10 cellular contexts compared by ENCODE assay signal in the genomic region with DNA sequence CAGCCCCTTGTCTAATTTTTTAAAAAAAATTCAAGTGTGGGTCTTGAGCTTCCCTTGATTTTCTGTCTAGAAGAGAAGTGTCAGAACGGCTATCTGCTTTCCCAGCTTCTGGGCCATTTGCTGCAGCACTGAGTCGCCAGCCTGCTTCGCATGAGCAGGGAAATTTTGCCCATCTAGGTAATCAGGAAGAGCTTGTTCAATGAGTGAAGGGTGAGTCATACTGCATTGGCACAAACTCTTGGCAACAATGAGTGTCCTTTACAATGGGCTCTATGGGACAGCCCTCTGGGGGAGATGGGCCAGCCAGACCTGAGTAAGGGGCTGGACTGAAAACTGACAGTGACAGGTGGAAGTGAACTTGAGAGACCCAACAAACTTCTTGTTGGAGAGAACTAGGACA. TPM values are rescaled to one million over a fixed set of nuclear protein-coding genes. Genes with fewer than 3 reads are reported as not detected.
DNase-seq lines count a peak whose midpoint lies in the region; FAIRE-seq and TF ChIP-seq lines count a peak whose summit lies in the region.
"Had no signal": no experiment of that assay in that cellular context is flagged by ENCODE, and none has a peak within 500 bp of the region (broad histone marks: within the 10 kb centered on the region; RNA-seq: fewer than 3 reads in every experiment).

No MANE protein-coding gene starts in this region.

- in situ Hi-C loops in SK-MEL-5 (cut with HindIII; ENCODE audit: low pct_unique_long_range_greater_than_20kb, low sequenced_read_pairs): no loop called here

- H3K27ac ChIP-seq in caudate nucleus (ENCODE audit: low read depth, low read length): peak overlapping the region; percentile 89
- H3K27ac ChIP-seq: heart right ventricle, tibial artery had no signal

- no peak overlapping the region for H3K27ac Mint-ChIP-seq in neural crest cell (ENCODE audit: unreplicated experiment)
- H3K27ac Mint-ChIP-seq: WTC11 had no signal

- no peak for TF ChIP-seq POLR2A in GM12891 (IDR thresholded peaks at IDR 0.05; ENCODE audit: low read depth, low read length)

- DNase-seq in HS-5 (ENCODE audit: low read depth) (peak; percentile 34), SK-MEL-5 (ENCODE audit: low read depth, low spot score) (peak; percentile 50), caudate nucleus (lab: John Stamatoyannopoulos, UW) (no peak), neural crest cell (ENCODE audit: low read depth, low spot score) (no peak), NCI-H1092 (lab: John Stamatoyannopoulos, UW) (no peak), GM12891 (ENCODE audit: insufficient read length, low spot score) (no peak), NCI-H1436 treated with DMSO at 0.1 percent for 48 hours (lab: John Stamatoyannopoulos, UW) (no peak)
- DNase-seq: heart right ventricle, tibial artery had no signal

- peak overlapping the region; percentile 87 for H3K4me3 Mint-ChIP-seq in neural crest cell
- H3K4me3 Mint-ChIP-seq: WTC11 had no signal

- H3K4me1 Mint-ChIP-seq in neural crest cell: peaks cover 38% of the 10 kb centered on the region

- H3K36me3 Mint-ChIP-seq in neural crest cell (ENCODE audit: low read depth): peaks cover 3% of the 10 kb centered on the region
- H3K36me3 Mint-ChIP-seq: WTC11 had no signal

- no peak for TF ChIP-seq CTCF in neural crest cell (conservative IDR thresholded peaks at IDR 0.05)

- H3K9me3 Mint-ChIP-seq in neural crest cell: no peaks in the 10 kb centered on the region
- H3K9me3 Mint-ChIP-seq: WTC11 had no signal

- no peaks in the 10 kb centered on the region for H3K27me3 Mint-ChIP-seq in neural crest cell (ENCODE audit: low read depth)

- no peak for FAIRE-seq in GM12891 (lab: Jason Lieb, UNC)

TF ChIP-seq in GM12891, 5 proteins besides CTCF, POLR2A, EP300 and RAD21:
- TF ChIP-seq POLR2AphosphoS5 (IDR thresholded peaks at IDR 0.05; ENCODE audit: low read depth, low read length) (no peak), TAF1 (IDR thresholded peaks at IDR 0.05; ENCODE audit: low read depth, low read length) (no peak), PAX5 (IDR thresholded peaks at IDR 0.05; ENCODE audit: insufficient read depth, low read length, severe bottlenecking) (no peak), SPI1 (IDR thresholded peaks at IDR 0.05; ENCODE audit: low read depth, low read length) (no peak), POU2F2 (IDR thresholded peaks at IDR 0.05; ENCODE audit: low read depth, low read length) (no peak)

RNA-seq across cellular contexts. Expression of gene RNF144A, which starts 2.4 kb away (rescaled TPM):
- 83.1 and 85.8 TPM in 2 replicates for total RNA-seq in SK-MEL-5 (2014; rRNA removed; shearing (Covaris generic))
- 97.0 and 97.6 TPM in 2 replicates for polyA plus RNA-seq in SK-MEL-5 (2015; cell fraction: cytosol; rRNA removed)
- 63.4 and 78.2 TPM in 2 replicates for polyA plus RNA-seq in SK-MEL-5 (2015; cell fraction: nucleus; rRNA removed)
- total RNA-seq in neural crest cell: 49.6 and 49.9 TPM in 2 replicates
- polyA plus RNA-seq in GM12891 (2012; ENCODE audit: low read depth, missing spikeins): 4.7 TPM

RNA-seq across cellular contexts. Expression of gene RSAD2, which starts 37.3 kb away (rescaled TPM):
- total RNA-seq in SK-MEL-5 (2014; rRNA removed; shearing (Covaris generic)): 0.48 TPM in 1 of 2 replicates, not detected in the other
- 0.04 TPM in 1 of 2 replicates, not detected in the other for polyA plus RNA-seq in SK-MEL-5 (2015; cell fraction: cytosol; rRNA removed)
- polyA plus RNA-seq in SK-MEL-5 (2015; cell fraction: nucleus; rRNA removed): 0.16 TPM in 1 of 2 replicates, not detected in the other
- 1.0 and 1.1 TPM in 2 replicates for total RNA-seq in neural crest cell
- 1.8 TPM for polyA plus RNA-seq in GM12891 (2012; ENCODE audit: low read depth, missing spikeins)
- total RNA-seq: WTC11 had no signal

RNA-seq across cellular contexts. Expression of gene CMPK2, which starts 49.1 kb away (rescaled TPM):
- 2.6 and 3.8 TPM in 2 replicates for total RNA-seq in SK-MEL-5 (2014; rRNA removed; shearing (Covaris generic))
- polyA plus RNA-seq in SK-MEL-5 (2015; cell fraction: cytosol; rRNA removed): 1.3 and 2.9 TPM in 2 replicates
- 0.62 TPM in 1 of 2 replicates, not detected in the other for polyA plus RNA-seq in SK-MEL-5 (2015; cell fraction: nucleus; rRNA removed)
- 2.2 and 3.3 TPM in 2 replicates for total RNA-seq in neural crest cell
- 3.6 TPM for polyA plus RNA-seq in GM12891 (2012; ENCODE audit: low read depth, missing spikeins)

Comparison
In these comparisons a context has a peak if more than half of its experiments do, and no peak if none do; other contexts are left out.
1. DNase-seq: peak in HS-5 (single experiment) and SK-MEL-5 (single experiment); none in caudate nucleus (0 of 61), neural crest cell (single experiment), NCI-H1092 (single experiment), GM12891 (single experiment) and NCI-H1436 treated with DMSO at 0.1 percent for 48 hours (single experiment).